Comparison of ENCODE assay signal across 1 cellular context in genomic region chr7:50404392-50404791, GRCh38.
TF ChIP-seq lines count a peak whose summit lies in the region.

No MANE protein-coding gene starts in this region.

TF ChIP-seq in GM12878, 131 proteins besides CTCF, POLR2A, EP300 and RAD21:
- no peak for TF ChIP-seq PKNOX1 (IDR thresholded peaks at IDR 0.05)
- TF ChIP-seq ESRRA (IDR thresholded peaks at IDR 0.05; ENCODE audit: low read length): no peak
- no peak for TF ChIP-seq TBL1XR1 (IDR thresholded peaks at IDR 0.05; ENCODE audit: low read depth, low read length)
